Comparison of ENCODE assay signal across 9 cellular contexts in genomic region chr2:121634354-121635307, GRCh38. TPM values are rescaled to one million over a fixed set of nuclear protein-coding genes. Genes with fewer than 3 reads are reported as not detected.
DNase-seq lines count a peak whose midpoint lies in the region; ATAC-seq, FAIRE-seq and TF ChIP-seq lines count a peak whose summit lies in the region.
"Had no signal": no experiment of that assay in that cellular context is flagged by ENCODE, and none has a peak within 500 bp of the region (broad histone marks: within the 10 kb centered on the region; RNA-seq: fewer than 3 reads in every experiment).

No MANE protein-coding gene starts in this region.

- FAIRE-seq in K562 (lab: Jason Lieb, UNC): no peak

- intact Hi-C loops in K562 (cut with micrococcal nuclease): no loop called here

- in situ Hi-C loops in K562 (cut with MboI): no loop called here

- TF ChIP-seq EP300 in K562 (IDR thresholded peaks at IDR 0.05; ENCODE audit: low read length): no peak

- peaks cover 4% of the 10 kb centered on the region; the same call in 1 of the 3 replicates for H3K36me3 ChIP-seq in K562 (ENCODE audit: control insufficient read depth, insufficient read depth, low read length)

- no peak overlapping the region for H3K4me3 Mint-ChIP-seq in progenitor cell of endocrine pancreas (ENCODE audit: low read depth)

- H3K9me1 ChIP-seq in K562 (ENCODE audit: control insufficient read depth, insufficient read depth, low read length): no peaks in the 10 kb centered on the region

- ATAC-seq in K562: peak; percentile 40
- ATAC-seq in HG03378 (IDR thresholded peaks at IDR 0.05; ENCODE audit: unreplicated experiment): no peak

- H3K27ac Mint-ChIP-seq in progenitor cell of endocrine pancreas: peak overlapping the region; percentile 47

- no peak overlapping the region for H3K4me3 ChIP-seq in K562
- H3K4me3 ChIP-seq: BLaER1 had no signal

- no peaks in the 10 kb centered on the region for H3K27me3 ChIP-seq in K562 (ENCODE audit: control insufficient read depth in 2 of 2, insufficient read depth in 2 of 2, low read length in 2 of 2)
- H3K27me3 ChIP-seq: BLaER1 had no signal

- no peak overlapping the region for H3K9ac ChIP-seq in K562 (ENCODE audit: insufficient read depth in 1 of 2, low read depth in 2 of 2, low read length in 2 of 2)
- H3K9ac ChIP-seq: BLaER1 had no signal

- WGBS in K562 (ENCODE audit: insufficient coverage, low coverage, missing lambda C conversion rate): 59% methylated on average over 6 of the region's 6 CpGs

- no peak overlapping the region for H2AFZ ChIP-seq in K562 (ENCODE audit: low read depth, low read length)

- H3K4me1 Mint-ChIP-seq in progenitor cell of endocrine pancreas (ENCODE audit: low read depth): peaks cover 8% of the 10 kb centered on the region

- POLR2A ChIA-PET in K562 (lab: Yijun Ruan, JAX): interaction anchor here (0.6 to 1.3 kb wide), 2 partner anchors 11 to 15 kb away, joined by 3 to 4 read pairs; no protein-coding TSS in a partner anchor

- H3K79me2 ChIP-seq in K562 (ENCODE audit: control insufficient read depth, insufficient read depth, low read length): peaks cover 63% of the 10 kb centered on the region

- DNase-seq in NCI-H2171 treated with DMSO at 0.1 percent for 48 hours (lab: John Stamatoyannopoulos, UW): peak; percentile 63
- no peak for DNase-seq in NCI-H2171 (lab: John Stamatoyannopoulos, UW)
- DNase-seq in NCI-H2029 treated with DMSO at 0.1 percent for 48 hours (lab: John Stamatoyannopoulos, UW): peak; percentile 50
- DNase-seq in K562 (ENCODE audit: extremely low read depth in 1 of 4, low spot score in 3 of 4): peak in 1 of 4 experiments; percentile 17
- DNase-seq in progenitor cell of endocrine pancreas (ENCODE audit: low spot score, unreplicated experiment): no peak
- DNase-seq in epidermal melanocyte (ENCODE audit: insufficient read length, low spot score): no peak
- DNase-seq in NOMO-1 treated with dmso at 0.1 percent for 144 hours (lab: John Stamatoyannopoulos, UW; ENCODE audit: unreplicated experiment): no peak

- H3K27ac ChIP-seq in K562 (ENCODE audit: extremely low read depth, low read depth, low read length): no peak overlapping the region
- H3K27ac ChIP-seq: BLaER1 had no signal

- H3K4me2 ChIP-seq in K562 (ENCODE audit: insufficient read depth, low read length): no peak overlapping the region
- H3K4me2 ChIP-seq: BLaER1 had no signal

- peaks cover 3 to 8% of the 10 kb centered on the region in 2 experiments; a peak in 3 of 5 replicates for H3K4me1 ChIP-seq in K562 (replicated peaks in 1 of 2; ENCODE audit: control insufficient read depth in 2 of 2, insufficient read depth in 2 of 2, low read length in 2 of 2)

- H3K27me3 Mint-ChIP-seq in progenitor cell of endocrine pancreas: no peaks in the 10 kb centered on the region

- peaks cover 16% of the 10 kb centered on the region for H3K36me3 Mint-ChIP-seq in progenitor cell of endocrine pancreas (ENCODE audit: insufficient read depth)

- CTCF ChIA-PET in K562 (lab: Yijun Ruan, JAX; ENCODE audit: low intra/inter-chr PET ratio): no interaction called here

- H3K9me3 Mint-ChIP-seq in progenitor cell of endocrine pancreas (ENCODE audit: low read depth): peaks cover 14% of the 10 kb centered on the region

- H3K9me3 ChIP-seq in K562 (replicated peaks; ENCODE audit: control insufficient read depth, insufficient read depth, low read depth, low read length): peaks cover 3% of the 10 kb centered on the region

- TF ChIP-seq RAD21 in K562 (CRISPR knock-in tag; conservative IDR thresholded peaks at IDR 0.05 in 1 of 2, IDR thresholded peaks at IDR 0.05 in 1 of 2): no peak

- BruUV-seq in K562 (replicated peaks; lab: Mats Ljungman, UMichigan): TSS peak; percentile 21

- no peak for TF ChIP-seq CTCF in K562 (IDR thresholded peaks at IDR 0.05 in 2 of 3, conservative IDR thresholded peaks at IDR 0.05 in 1 of 3; ENCODE audit: insufficient read depth in 2 of 3, low read depth in 1 of 3, low read length in 3 of 3)
- no peak for TF ChIP-seq CTCF in progenitor cell of endocrine pancreas (IDR thresholded peaks at IDR 0.05; ENCODE audit: unreplicated experiment)

- no peak for TF ChIP-seq POLR2A in K562 (conservative IDR thresholded peaks at IDR 0.05)

- no peaks in the 10 kb centered on the region for H4K20me1 ChIP-seq in K562 (replicated peaks; ENCODE audit: control insufficient read depth, insufficient read depth, low read length)

TF ChIP-seq in K562, 482 proteins besides CTCF, POLR2A, EP300 and RAD21 (continues in another document):
- TF ChIP-seq PRPF4 (IDR thresholded peaks at IDR 0.05; ENCODE audit: insufficient read depth, low read depth, low read length, poor library complexity, severe bottlenecking) (no peak), HMGXB4 (CRISPR knock-in tag; IDR thresholded peaks at IDR 0.05) (no peak), NFE2 (IDR thresholded peaks at IDR 0.05; ENCODE audit: low read depth) (peak; percentile 54), FOSL1 (tag; conservative IDR thresholded peaks at IDR 0.05) (0 out of 2 replicates have a peak, but pooled peaks have one; percentile 22), ZHX1 (conservative IDR thresholded peaks at IDR 0.05; ENCODE audit: low read length) (no peak), ATF3 (IDR thresholded peaks at IDR 0.05) (peak; percentile 22; the same call in 1 of the 2 replicates), ATF3 (CRISPR knock-in tag; conservative IDR thresholded peaks at IDR 0.05) (no peak), ZNF282 (CRISPR knock-in tag; IDR thresholded peaks at IDR 0.05) (no peak)

RNA-seq across cellular contexts. Expression of gene CLASP1, which starts 14.6 kb away (rescaled TPM):
- 121 and 224 TPM in 2 replicates for total RNA-seq in K562 (2011; cell fraction: chromatin; rRNA removed; ENCODE audit: low replicate concordance)
- total RNA-seq in K562 (2011; cell fraction: nucleolus; rRNA removed): 53.2 and 69.0 TPM in 2 replicates
- total RNA-seq in K562 (2011; cell fraction: nucleoplasm; rRNA removed): 96.6 and 111 TPM in 2 replicates
- total RNA-seq in K562 (2014; rRNA removed) (22.2 and 27.5 TPM in 2 replicates), K562 (2014; rRNA removed; fragmentation: Illumina TruSeq; extraction: Trizol) (25.7 and 28.2 TPM in 2 replicates), K562 (2015; rRNA removed; fragmentation: Illumina TruSeq; extraction: Trizol) (28.3 and 30.9 TPM in 2 replicates), K562 (2021) (38.3 and 40.3 TPM in 2 replicates), progenitor cell of endocrine pancreas (98.4 and 102 TPM in 2 replicates)
- polyA plus RNA-seq in K562 (2011; rRNA removed) (8.5 and 10.3 TPM in 2 replicates), K562 (2014; fragmentation: Illumina TruSeq; extraction: Trizol) (17.3 and 18.0 TPM in 2 replicates), K562 (2014; fragmentation: Nextera tagmentation; extraction: Ambion mirVana) (1 to 10 TPM; 1.7 to 7.2 TPM), K562 (2014; rRNA removed) (20.2 and 20.7 TPM in 2 replicates)
- 4.5 and 7.0 TPM in 2 replicates for polyA plus RNA-seq in K562 (2011; cell fraction: cytosol; rRNA removed)
- 39.0 and 41.2 TPM in 2 replicates for polyA plus RNA-seq in K562 (2011; cell fraction: nucleus; rRNA removed)
- polyA plus RNA-seq in K562 (2012): 17.5 and 22.9 TPM in 2 replicates
- polyA minus RNA-seq in K562 (2011; rRNA and poly(A)+ RNA removed): 56.1 and 59.2 TPM in 2 replicates
- polyA minus RNA-seq in K562 (2011; cell fraction: cytosol; rRNA and poly(A)+ RNA removed): 18.2 and 24.7 TPM in 2 replicates
- polyA minus RNA-seq in K562 (2011; cell fraction: nucleus; rRNA and poly(A)+ RNA removed): 84.4 and 122 TPM in 2 replicates

Comparison
In these comparisons a context has a peak if more than half of its experiments do, and no peak if none do; other contexts are left out.
1. DNase-seq: peak in NCI-H2171 treated with DMSO at 0.1 percent for 48 hours (single experiment) and NCI-H2029 treated with DMSO at 0.1 percent for 48 hours (single experiment); none in NCI-H2171 (single experiment), progenitor cell of endocrine pancreas (single experiment), epidermal melanocyte (single experiment) and NOMO-1 treated with dmso at 0.1 percent for 144 hours (single experiment).